In genomic region chr20:49188101-49188784, GRCh38 we compare ENCODE assay signal across 1 cellular context.
TF ChIP-seq lines count a peak whose summit lies in the region.

TSS of gene STAU1 (minus strand) at chr20:49188334. CDS start at chr20:49166201, 22,133 bp downstream.

TF ChIP-seq in HepG2, 621 proteins besides CTCF, POLR2A, EP300 and RAD21 (continued from another document and continues in another):
- TF ChIP-seq ZNF691 (CRISPR knock-in tag; IDR thresholded peaks at IDR 0.05; ENCODE audit: borderline replicate concordance, low read depth), result peak; percentile 91
- TF ChIP-seq ZSCAN9 (CRISPR knock-in tag; IDR thresholded peaks at IDR 0.05; ENCODE audit: borderline replicate concordance), result peak; percentile 92
- TF ChIP-seq HBP1 (CRISPR knock-in tag; IDR thresholded peaks at IDR 0.05; ENCODE audit: low read depth), result peak; percentile 62
- TF ChIP-seq ZHX1 (CRISPR knock-in tag; IDR thresholded peaks at IDR 0.05; ENCODE audit: low read depth), result 0 out of 2 replicates have a peak, but pooled peaks have one; percentile 39
- TF ChIP-seq ZNF883 (CRISPR knock-in tag; IDR thresholded peaks at IDR 0.05; ENCODE audit: not compliant biosample characterization), result no peak
- peak; percentile 24; the same call in 1 of the 2 replicates for TF ChIP-seq NCOA1 (CRISPR knock-in tag; IDR thresholded peaks at IDR 0.05)
- TF ChIP-seq HOXA7 (CRISPR knock-in tag; IDR thresholded peaks at IDR 0.05), result no peak
- peak; percentile 97 for TF ChIP-seq ZNF205 (CRISPR knock-in tag; IDR thresholded peaks at IDR 0.05)
- TF ChIP-seq ZNF264 (CRISPR knock-in tag; IDR thresholded peaks at IDR 0.05), result peak; percentile 62; the same call in 1 of the 2 replicates
- no peak for TF ChIP-seq SOX6 (IDR thresholded peaks at IDR 0.05)
- TF ChIP-seq SOX6 (CRISPR knock-in tag; IDR thresholded peaks at IDR 0.05), result peak; percentile 28; the same call in 1 of the 2 replicates
- TF ChIP-seq ZNF317 (CRISPR knock-in tag; IDR thresholded peaks at IDR 0.05), result no peak
- TF ChIP-seq ZNF354B (CRISPR knock-in tag; IDR thresholded peaks at IDR 0.05), result peak; percentile 70; the same call in 1 of the 2 replicates
- 0 out of 2 replicates have a peak, but pooled peaks have one; percentile 46 for TF ChIP-seq ZNF343 (CRISPR knock-in tag; IDR thresholded peaks at IDR 0.05)
- TF ChIP-seq MED1 (CRISPR knock-in tag; IDR thresholded peaks at IDR 0.05), result peak; percentile 70
- no peak for TF ChIP-seq NR0B2 (CRISPR knock-in tag; IDR thresholded peaks at IDR 0.05)
- peak; percentile 20; the same call in 1 of the 2 replicates for TF ChIP-seq JUND (CRISPR knock-in tag; IDR thresholded peaks at IDR 0.05)
- no peak for TF ChIP-seq ZNF33B (CRISPR knock-in tag; IDR thresholded peaks at IDR 0.05)
- 0 out of 2 replicates have a peak, but pooled peaks have one; percentile 84 for TF ChIP-seq ZNF83 (CRISPR knock-in tag; IDR thresholded peaks at IDR 0.05; ENCODE audit: borderline replicate concordance)
- 0 out of 2 replicates have a peak, but pooled peaks have one; percentile 18 for TF ChIP-seq ZNF280B (CRISPR knock-in tag; IDR thresholded peaks at IDR 0.05; ENCODE audit: borderline replicate concordance)
- TF ChIP-seq DPF2 (CRISPR knock-in tag; IDR thresholded peaks at IDR 0.05; ENCODE audit: borderline replicate concordance, low read depth), result no peak
- peak; percentile 66; the same call in 1 of the 2 replicates for TF ChIP-seq RXRB (CRISPR knock-in tag; IDR thresholded peaks at IDR 0.05; ENCODE audit: borderline replicate concordance)
- TF ChIP-seq ZNF816 (CRISPR knock-in tag; IDR thresholded peaks at IDR 0.05; ENCODE audit: borderline replicate concordance), result 0 out of 2 replicates have a peak, but pooled peaks have one; percentile 29
- TF ChIP-seq ZBTB1 (CRISPR knock-in tag; IDR thresholded peaks at IDR 0.05; ENCODE audit: borderline replicate concordance), result 0 out of 2 replicates have a peak, but pooled peaks have one; percentile 39
- TF ChIP-seq MAX (IDR thresholded peaks at IDR 0.05), result peak; percentile 42; the same call in 1 of the 2 replicates
- no peak for TF ChIP-seq KLF15 (CRISPR knock-in tag; IDR thresholded peaks at IDR 0.05; ENCODE audit: borderline replicate concordance)
- peak; percentile 65 for TF ChIP-seq BORCS8-MEF2B (CRISPR knock-in tag; IDR thresholded peaks at IDR 0.05)
- peak; percentile 89 for TF ChIP-seq MEIS2 (CRISPR knock-in tag; IDR thresholded peaks at IDR 0.05)
- TF ChIP-seq SMAD3 (CRISPR knock-in tag; IDR thresholded peaks at IDR 0.05), result no peak; the same call in 1 of the 2 replicates
- TF ChIP-seq E2F2 (CRISPR knock-in tag; IDR thresholded peaks at IDR 0.05; ENCODE audit: borderline replicate concordance), result peak; percentile 99
- TF ChIP-seq THAP8 (CRISPR knock-in tag; IDR thresholded peaks at IDR 0.05; ENCODE audit: borderline replicate concordance), result no peak
- TF ChIP-seq ZNF12 (CRISPR knock-in tag; IDR thresholded peaks at IDR 0.05), result 0 out of 2 replicates have a peak, but pooled peaks have one; percentile 9
- no peak for TF ChIP-seq ETS1 (CRISPR knock-in tag; IDR thresholded peaks at IDR 0.05)
- TF ChIP-seq ZBTB42 (CRISPR knock-in tag; IDR thresholded peaks at IDR 0.05), result no peak
- no peak for TF ChIP-seq MED8 (CRISPR knock-in tag; IDR thresholded peaks at IDR 0.05; ENCODE audit: insufficient replicate concordance)
- TF ChIP-seq ZNF3 (CRISPR knock-in tag; IDR thresholded peaks at IDR 0.05), result no peak
- TF ChIP-seq ARNT (IDR thresholded peaks at IDR 0.05), result no peak
- no peak for TF ChIP-seq ATF1 (CRISPR knock-in tag; IDR thresholded peaks at IDR 0.05)
- no peak for TF ChIP-seq MBD4 (IDR thresholded peaks at IDR 0.05; ENCODE audit: borderline replicate concordance, low read length)
- 0 out of 2 replicates have a peak, but pooled peaks have one; percentile 12 for TF ChIP-seq STAG1 (CRISPR knock-in tag; IDR thresholded peaks at IDR 0.05)
- TF ChIP-seq PLRG1 (conservative IDR thresholded peaks at IDR 0.05), result no peak
- TF ChIP-seq ZNF333 (CRISPR knock-in tag; IDR thresholded peaks at IDR 0.05; ENCODE audit: borderline replicate concordance), result no peak
- peak; percentile 91 for TF ChIP-seq ARID4A (CRISPR knock-in tag; IDR thresholded peaks at IDR 0.05; ENCODE audit: borderline replicate concordance)
- TF ChIP-seq PAXIP1 (CRISPR knock-in tag; conservative IDR thresholded peaks at IDR 0.05), result peak; percentile 64
- TF ChIP-seq ZNF891 (CRISPR knock-in tag; IDR thresholded peaks at IDR 0.05), result no peak
- peak; percentile 58 for TF ChIP-seq ZBTB38 (CRISPR knock-in tag; IDR thresholded peaks at IDR 0.05)
